Comparison of ENCODE assay signal across 20 cellular contexts in the genomic region with DNA sequence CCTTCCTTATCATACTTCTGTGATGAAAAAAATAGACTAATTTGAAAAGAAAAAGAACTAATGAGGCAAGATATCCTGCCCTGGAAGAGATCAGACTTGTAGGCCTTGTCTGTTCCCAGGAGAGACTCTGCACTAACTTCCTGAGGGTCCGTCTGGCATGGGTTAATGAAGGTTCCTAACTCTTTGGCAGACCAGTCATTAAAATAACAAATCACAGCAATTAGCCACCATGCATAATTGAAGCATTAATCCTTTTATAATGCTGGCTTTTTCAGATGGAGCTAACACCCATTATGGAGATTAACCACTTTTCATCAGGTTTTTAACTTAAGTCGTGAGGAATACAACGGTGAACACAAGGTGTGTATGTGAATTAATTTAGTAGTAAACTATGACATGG. TPM values are rescaled to one million over a fixed set of nuclear protein-coding genes. Genes with fewer than 3 reads are reported as not detected.
"Had no signal": no experiment of that assay in that cellular context is flagged by ENCODE, and none has a peak within 500 bp of the region (broad histone marks: within the 10 kb centered on the region; RNA-seq: fewer than 3 reads in every experiment).

No MANE protein-coding gene starts in this region.

- H3K4me3 Mint-ChIP-seq: activated CD4-positive, alpha-beta T cell treated with anti-CD3 and anti-CD28 coated beads, Interleukin-2, amount 10 ng/mL, durations not matched to agents 24 days and 14 days; activated T-helper 1 cell treated with anti-CD3 and anti-CD28 coated beads, Interleukin-12 subunit alpha, Interleukin-12 subunit beta, Interleukin-2, Interleukin-4 antibody, amounts not matched to agents 30 ng/mL and 10 ng/mL and 1 ng/mL, durations not matched to agents 14 hours and 24 hours and 36 hours; effector memory CD8-positive, alpha-beta T cell; immature natural killer cell; natural killer cell; stimulated activated naive CD8-positive, alpha-beta T cell treated with anti-CD3 and anti-CD28 coated beads, Interleukin-15, amount 100 ng/mL, for 72 hours; T-helper 2 cell treated with Interferon-gamma antibody and Interleukin-4, amounts not matched to agents 5 μg/mL and 100 μg/mL, for 36 hours had no signal

- H3K27me3 ChIP-seq: foreskin keratinocyte had no signal

- H3K27me3 Mint-ChIP-seq: effector memory CD8-positive, alpha-beta T cell; stimulated activated naive CD8-positive, alpha-beta T cell treated with anti-CD3 and anti-CD28 coated beads, Interleukin-15, amount 100 ng/mL, for 72 hours had no signal

- H3K36me3 Mint-ChIP-seq: natural killer cell had no signal

- H3K27ac Mint-ChIP-seq: activated CD4-positive, alpha-beta T cell treated with anti-CD3 and anti-CD28 coated beads, Interleukin-2, amount 10 ng/mL, durations not matched to agents 24 days and 14 days; activated T-helper 1 cell treated with anti-CD3 and anti-CD28 coated beads, Interleukin-12 subunit alpha, Interleukin-12 subunit beta, Interleukin-2, Interleukin-4 antibody, amounts not matched to agents 30 ng/mL and 10 ng/mL and 1 ng/mL, durations not matched to agents 14 hours and 24 hours and 36 hours; natural killer cell; stimulated activated naive CD8-positive, alpha-beta T cell treated with anti-CD3 and anti-CD28 coated beads, Interleukin-15, amount 100 ng/mL, for 72 hours had no signal

- H3K27ac ChIP-seq: foreskin keratinocyte had no signal

- DNase-seq: activated CD4-positive, alpha-beta T cell treated with anti-CD3 and anti-CD28 coated beads, Interleukin-2, amount 10 ng/mL, durations not matched to agents 24 days and 14 days; activated CD4-positive, CD25-positive, alpha-beta regulatory T cell; activated CD8-positive, alpha-beta memory T cell treated with anti-CD3 and anti-CD28 coated beads for 24 hours; activated naive CD4-positive, alpha-beta T cell; anterior cingulate cortex; cerebellar nuclear complex; dermis blood vessel endothelial cell; effector memory CD8-positive, alpha-beta T cell; foreskin keratinocyte; immature natural killer cell; mesendoderm; natural killer cell; stimulated activated CD4-positive, alpha-beta T cell treated with anti-CD3 and anti-CD28 coated beads, Interleukin-1b, Interleukin-23, amount 100 ng/mL, for 48 hours; stimulated activated naive CD8-positive, alpha-beta T cell treated with anti-CD3 and anti-CD28 coated beads, Interleukin-15, amount 100 ng/mL, for 72 hours had no signal

- H3K9me3 Mint-ChIP-seq: activated T-helper 1 cell treated with anti-CD3 and anti-CD28 coated beads, Interleukin-12 subunit alpha, Interleukin-12 subunit beta, Interleukin-2, Interleukin-4 antibody, amounts not matched to agents 30 ng/mL and 10 ng/mL and 1 ng/mL, durations not matched to agents 14 hours and 24 hours and 36 hours; stimulated activated naive CD8-positive, alpha-beta T cell treated with anti-CD3 and anti-CD28 coated beads, Interleukin-15, amount 100 ng/mL, for 72 hours had no signal

- H3K4me1 Mint-ChIP-seq: immature natural killer cell, natural killer cell had no signal

RNA-seq across cellular contexts. Expression of gene KRT28, which starts 33.1 kb away (rescaled TPM):
- total RNA-seq: activated CD4-positive, alpha-beta T cell treated with anti-CD3 and anti-CD28 coated beads, Interleukin-2, amount 10 ng/mL, durations not matched to agents 24 days and 14 days; activated T-helper 1 cell treated with anti-CD3 and anti-CD28 coated beads, Interleukin-12 subunit alpha, Interleukin-12 subunit beta, Interleukin-2, Interleukin-4 antibody, amounts not matched to agents 30 ng/mL and 10 ng/mL and 1 ng/mL, durations not matched to agents 14 hours and 24 hours and 36 hours; dermis blood vessel endothelial cell; foreskin keratinocyte; natural killer cell; renal cortical epithelial cell; ureter had no signal

RNA-seq across cellular contexts. Expression of gene KRT12, which starts 34.2 kb away (rescaled TPM):
- total RNA-seq: activated CD4-positive, alpha-beta T cell treated with anti-CD3 and anti-CD28 coated beads, Interleukin-2, amount 10 ng/mL, durations not matched to agents 24 days and 14 days; activated T-helper 1 cell treated with anti-CD3 and anti-CD28 coated beads, Interleukin-12 subunit alpha, Interleukin-12 subunit beta, Interleukin-2, Interleukin-4 antibody, amounts not matched to agents 30 ng/mL and 10 ng/mL and 1 ng/mL, durations not matched to agents 14 hours and 24 hours and 36 hours; dermis blood vessel endothelial cell; foreskin keratinocyte; lower leg skin; natural killer cell; renal cortical epithelial cell; temporal lobe; ureter had no signal

RNA-seq across cellular contexts. Expression of gene KRT27, which starts 50.5 kb away (rescaled TPM):
- total RNA-seq: activated CD4-positive, alpha-beta T cell treated with anti-CD3 and anti-CD28 coated beads, Interleukin-2, amount 10 ng/mL, durations not matched to agents 24 days and 14 days; activated T-helper 1 cell treated with anti-CD3 and anti-CD28 coated beads, Interleukin-12 subunit alpha, Interleukin-12 subunit beta, Interleukin-2, Interleukin-4 antibody, amounts not matched to agents 30 ng/mL and 10 ng/mL and 1 ng/mL, durations not matched to agents 14 hours and 24 hours and 36 hours; dermis blood vessel endothelial cell; foreskin keratinocyte; natural killer cell; renal cortical epithelial cell had no signal

RNA-seq across cellular contexts. Expression of gene KRT20, which starts 52.2 kb away (rescaled TPM):
- total RNA-seq: activated CD4-positive, alpha-beta T cell treated with anti-CD3 and anti-CD28 coated beads, Interleukin-2, amount 10 ng/mL, durations not matched to agents 24 days and 14 days; activated T-helper 1 cell treated with anti-CD3 and anti-CD28 coated beads, Interleukin-12 subunit alpha, Interleukin-12 subunit beta, Interleukin-2, Interleukin-4 antibody, amounts not matched to agents 30 ng/mL and 10 ng/mL and 1 ng/mL, durations not matched to agents 14 hours and 24 hours and 36 hours; dermis blood vessel endothelial cell; foreskin keratinocyte; natural killer cell; renal cortical epithelial cell had no signal
